ENCODE assay signal across 1 cellular context in the genomic region with DNA sequence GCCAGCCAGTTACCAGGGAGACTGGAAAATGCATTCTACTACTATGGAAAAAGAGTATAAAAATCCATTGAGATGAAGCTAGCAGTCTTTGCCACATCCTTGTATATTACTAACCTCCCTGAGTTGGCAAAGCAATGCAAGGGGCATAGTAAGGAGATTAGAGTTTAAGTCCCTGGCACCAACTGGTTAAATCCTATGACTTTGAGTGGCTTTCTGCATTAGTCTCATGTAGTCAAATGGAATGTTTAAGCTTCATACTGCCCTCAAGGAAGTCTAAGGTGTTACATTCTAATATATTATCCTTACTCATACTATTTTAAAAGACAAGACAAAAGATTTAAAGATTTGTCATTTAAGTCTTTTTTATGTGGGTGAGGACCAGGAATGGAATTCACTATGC.
TF ChIP-seq lines count a peak whose summit lies in the region.

No MANE protein-coding gene starts in this region.

TF ChIP-seq in GM23338, 12 proteins besides CTCF, POLR2A, EP300 and RAD21 (continued from another document):
- TF ChIP-seq, protein P1, sequence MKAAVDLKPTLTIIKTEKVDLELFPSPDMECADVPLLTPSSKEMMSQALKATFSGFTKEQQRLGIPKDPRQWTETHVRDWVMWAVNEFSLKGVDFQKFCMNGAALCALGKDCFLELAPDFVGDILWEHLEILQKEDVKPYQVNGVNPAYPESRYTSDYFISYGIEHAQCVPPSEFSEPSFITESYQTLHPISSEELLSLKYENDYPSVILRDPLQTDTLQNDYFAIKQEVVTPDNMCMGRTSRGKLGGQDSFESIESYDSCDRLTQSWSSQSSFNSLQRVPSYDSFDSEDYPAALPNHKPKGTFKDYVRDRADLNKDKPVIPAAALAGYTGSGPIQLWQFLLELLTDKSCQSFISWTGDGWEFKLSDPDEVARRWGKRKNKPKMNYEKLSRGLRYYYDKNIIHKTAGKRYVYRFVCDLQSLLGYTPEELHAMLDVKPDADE (IDR thresholded peaks at IDR 0.05) = no peak
- TF ChIP-seq NANOG (IDR thresholded peaks at IDR 0.05; ENCODE audit: borderline replicate concordance) (no peak), ZNF331 (CRISPR knock-in tag; IDR thresholded peaks at IDR 0.05; ENCODE audit: low read depth) (no peak)
